ENCODE assay signal across 8 cellular contexts in the genomic region with DNA sequence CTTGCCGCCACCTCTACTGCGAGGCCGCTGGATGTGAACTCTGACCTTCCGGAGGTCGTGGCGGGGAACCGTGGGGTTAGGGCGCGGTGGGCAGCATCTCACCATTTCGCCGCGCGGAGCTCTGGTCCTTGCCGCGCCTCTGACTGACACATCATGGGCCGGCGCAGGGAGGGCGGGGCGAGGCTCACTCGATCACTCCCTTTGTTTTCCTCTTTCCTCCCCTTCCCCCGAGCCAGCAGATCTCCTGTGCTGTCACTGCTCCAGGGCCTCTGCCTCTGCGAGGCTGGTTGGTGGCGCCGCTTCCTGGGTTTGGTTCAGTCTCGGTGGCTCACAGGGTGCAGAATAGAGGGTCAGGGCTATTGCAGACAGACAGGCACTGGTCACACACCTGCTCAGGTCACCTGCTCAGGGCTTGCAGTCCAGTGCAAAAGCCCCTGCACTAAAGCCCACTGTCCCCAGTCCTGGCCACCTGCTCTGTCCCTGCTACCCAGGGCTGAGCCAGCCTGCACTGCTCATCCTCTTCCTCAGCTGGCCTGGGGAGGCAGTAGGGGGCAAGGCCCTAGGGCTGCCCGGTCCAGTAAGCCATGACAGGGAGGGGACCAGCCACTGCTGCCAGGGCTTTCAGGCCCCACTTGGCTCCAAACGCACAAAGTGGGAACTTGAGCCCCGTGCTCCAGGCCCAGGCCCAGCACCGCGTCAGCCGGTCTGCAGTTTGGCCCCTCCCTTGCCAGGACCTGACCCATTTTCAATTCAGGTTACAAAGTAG. TPM values are rescaled to one million over a fixed set of nuclear protein-coding genes. Genes with fewer than 3 reads are reported as not detected.
DNase-seq lines count a peak whose midpoint lies in the region; ATAC-seq and TF ChIP-seq lines count a peak whose summit lies in the region.

No MANE protein-coding gene starts in this region.

- H3K4me1 Mint-ChIP-seq in activated CD4-positive, alpha-beta T cell treated with anti-CD3 and anti-CD28 coated beads for 36 hours: peaks cover 34% of the 10 kb centered on the region

- ATAC-seq in activated CD4-positive, alpha-beta T cell treated with anti-CD3 and anti-CD28 coated beads for 36 hours: no peak
- ATAC-seq in left lung: no peak

- H3K27me3 ChIP-seq in left lung: no peaks in the 10 kb centered on the region

- no peak overlapping the region for H3K4me3 ChIP-seq in left lung

- no peak for TF ChIP-seq CTCF in left lung (IDR thresholded peaks at IDR 0.05)

- peak; percentile 13 for DNase-seq in activated CD4-positive, alpha-beta T cell treated with anti-CD3 and anti-CD28 coated beads for 36 hours
- DNase-seq in activated CD4-positive, alpha-beta T cell treated with anti-CD3 and anti-CD28 coated beads, Interleukin-2, amount 50 U/mL, for 1 hour: no peak
- DNase-seq in cerebellar nuclear complex (lab: John Stamatoyannopoulos, UW) (peak; percentile 73 to 79), left lung (peak in 1 of 2 donors; percentile 79), substantia nigra (lab: John Stamatoyannopoulos, UW) (peak in 37 of 49 donors; percentile 16 to 87 (median 53)), NCI-H82 (lab: John Stamatoyannopoulos, UW) (no peak), mesenteric fat pad (ENCODE audit: low spot score) (no peak), HEK293T (ENCODE audit: extremely low spot score) (no peak)

- H3K27ac ChIP-seq in left lung (peak overlapping the region; percentile 39 to 55), substantia nigra (ENCODE audit: low read depth, low read length, poor library complexity, severe bottlenecking) (peak overlapping the region; percentile 75)

- CTCF ChIA-PET in activated CD4-positive, alpha-beta T cell treated with anti-CD3 and anti-CD28 coated beads for 36 hours (lab: Charles Lee): no interaction called here
- CTCF ChIA-PET in HEK293T (lab: Yijun Ruan, JAX): interaction anchor here (0.7 kb wide), 1 partner anchor 130 kb away, joined by 3 read pairs; no protein-coding TSS in a partner anchor

- H3K27me3 Mint-ChIP-seq in activated CD4-positive, alpha-beta T cell treated with anti-CD3 and anti-CD28 coated beads for 36 hours: no peaks in the 10 kb centered on the region

- POLR2A ChIA-PET in activated CD4-positive, alpha-beta T cell treated with anti-CD3 and anti-CD28 coated beads for 36 hours (lab: Charles Lee): no interaction called here
- POLR2A ChIA-PET in HEK293T (lab: Yijun Ruan, JAX): no interaction called here

- H3K27ac Mint-ChIP-seq in activated CD4-positive, alpha-beta T cell treated with anti-CD3 and anti-CD28 coated beads for 36 hours: peak overlapping the region; percentile 67

- peaks cover 24 to 62% of the 10 kb centered on the region in 2 donors for H3K4me1 ChIP-seq in left lung

- no peak overlapping the region for H3K4me3 Mint-ChIP-seq in activated CD4-positive, alpha-beta T cell treated with anti-CD3 and anti-CD28 coated beads for 36 hours

- H3K9me3 Mint-ChIP-seq in activated CD4-positive, alpha-beta T cell treated with anti-CD3 and anti-CD28 coated beads for 36 hours (ENCODE audit: low read depth): no peaks in the 10 kb centered on the region

- peaks cover 9% of the 10 kb centered on the region for H3K36me3 Mint-ChIP-seq in activated CD4-positive, alpha-beta T cell treated with anti-CD3 and anti-CD28 coated beads for 36 hours (ENCODE audit: low read depth)

- H3K9me3 ChIP-seq in left lung: no peaks in the 10 kb centered on the region

- intact Hi-C loops in activated CD4-positive, alpha-beta T cell treated with anti-CD3 and anti-CD28 coated beads for 36 hours (cut with DNase I, micrococcal nuclease): no loop called here
- intact Hi-C loops in left lung (cut with DNase I): no loop called here

- H3K36me3 ChIP-seq in left lung: peaks cover 0 to 78% of the 10 kb centered on the region in 2 donors

TF ChIP-seq in HEK293T, 16 proteins besides CTCF, POLR2A, EP300 and RAD21:
- TF ChIP-seq FOXM1 (IDR thresholded peaks at IDR 0.05; ENCODE audit: borderline replicate concordance) (no peak), LEF1 (IDR thresholded peaks at IDR 0.05; ENCODE audit: borderline replicate concordance) (no peak), BHLHE40 (IDR thresholded peaks at IDR 0.05; ENCODE audit: borderline replicate concordance) (no peak), ELF4 (IDR thresholded peaks at IDR 0.05) (no peak), TARDBP (IDR thresholded peaks at IDR 0.05) (no peak), ARNT (IDR thresholded peaks at IDR 0.05) (no peak), SUZ12 (IDR thresholded peaks at IDR 0.05) (no peak), L3MBTL2 (conservative IDR thresholded peaks at IDR 0.05) (no peak), FOXA1 (IDR thresholded peaks at IDR 0.05) (no peak), PKNOX1 (IDR thresholded peaks at IDR 0.05) (no peak), SP1 (IDR thresholded peaks at IDR 0.05) (no peak), CTBP1 (IDR thresholded peaks at IDR 0.05; ENCODE audit: borderline replicate concordance) (no peak), FOXK2 (IDR thresholded peaks at IDR 0.05) (no peak), NFRKB (IDR thresholded peaks at IDR 0.05) (no peak), HDGF (IDR thresholded peaks at IDR 0.05; ENCODE audit: borderline replicate concordance) (no peak), ZNF384 (IDR thresholded peaks at IDR 0.05) (no peak)
TF ChIP-seq in HEK293T: peak in this region for 0.

RNA-seq across cellular contexts. Expression of gene PISD, which starts 36.2 kb away (rescaled TPM):
- total RNA-seq in activated CD4-positive, alpha-beta T cell treated with anti-CD3 and anti-CD28 coated beads for 36 hours: 10 to 100 TPM; 30.3 to 37.9 TPM
- total RNA-seq in left lung: 10 to 100 TPM; 32.3 to 60.5 TPM
- 138 TPM for total RNA-seq in mesenteric fat pad

Comparison
In these comparisons a context has a peak if more than half of its experiments do, and no peak if none do; other contexts are left out.
1. DNase-seq: peak in activated CD4-positive, alpha-beta T cell treated with anti-CD3 and anti-CD28 coated beads for 36 hours (single experiment), cerebellar nuclear complex (2 of 2) and substantia nigra (37 of 49); none in activated CD4-positive, alpha-beta T cell treated with anti-CD3 and anti-CD28 coated beads, Interleukin-2, amount 50 U/mL, for 1 hour (single experiment), NCI-H82 (single experiment), mesenteric fat pad (single experiment) and HEK293T (single experiment).